In the genomic region with DNA sequence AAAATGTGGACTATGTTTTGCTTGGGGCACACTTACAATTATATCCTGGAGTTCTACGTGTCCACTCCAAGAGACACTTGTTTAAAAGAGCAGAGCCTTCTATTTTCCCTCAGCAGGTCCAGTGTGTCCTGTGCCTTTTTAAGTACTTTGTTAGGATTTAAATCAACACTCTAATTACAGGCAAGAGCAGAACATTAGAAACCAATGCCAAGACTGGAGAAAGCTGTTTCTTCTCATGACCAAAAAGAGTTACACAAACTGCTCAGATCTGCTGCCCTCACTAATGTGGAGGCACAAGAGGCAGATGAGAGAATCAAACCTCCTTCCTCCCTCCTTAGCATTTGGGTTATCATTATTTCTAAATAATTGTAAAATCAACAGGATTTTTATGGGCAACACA, we compare ENCODE assay signal across 26 cellular contexts.
"Had no signal": no experiment of that assay in that cellular context is flagged by ENCODE, and none has a peak within 500 bp of the region (broad histone marks: within the 10 kb centered on the region; RNA-seq: fewer than 3 reads in every experiment).

No MANE protein-coding gene starts in this region.

- ATAC-seq: activated CD4-positive, alpha-beta T cell treated with anti-CD3 and anti-CD28 coated beads for 36 hours; activated naive CD4-positive, alpha-beta T cell treated with anti-CD3 and anti-CD28 coated beads, Interleukin-2, amount 50 U/mL, for 72 hours; activated T-cell treated with anti-CD3 and anti-CD28 coated beads, Interleukin-2, amount 50 U/mL, for 72 hours had no signal

- H3K36me3 ChIP-seq: ascending aorta, breast epithelium, cardiac muscle cell, esophagus squamous epithelium had no signal

- H3K27me3 ChIP-seq: ascending aorta, breast epithelium, cardiac muscle cell, dorsolateral prefrontal cortex, esophagus squamous epithelium had no signal

- H3K27ac ChIP-seq: ascending aorta, breast epithelium, cardiac muscle cell, coronary artery, dorsolateral prefrontal cortex had no signal

- H3K9me3 ChIP-seq: ascending aorta, breast epithelium, esophagus squamous epithelium had no signal

- H3K4me3 ChIP-seq: ascending aorta, breast epithelium, cardiac muscle cell, coronary artery, dorsolateral prefrontal cortex, esophagus squamous epithelium had no signal

- H3K4me1 ChIP-seq: ascending aorta, breast epithelium, esophagus squamous epithelium had no signal

- DNase-seq: activated CD4-positive, alpha-beta memory T cell treated with anti-CD3 and anti-CD28 coated beads, Interleukin-2, amount 10 ng/mL, durations not matched to agents 7 days and 5 days; activated CD4-positive, alpha-beta T cell treated with anti-CD3 and anti-CD28 coated beads for 36 hours; activated CD4-positive, alpha-beta T cell treated with anti-CD3 and anti-CD28 coated beads, Interleukin-2, amount 10 ng/mL, durations not matched to agents 24 days and 14 days; activated CD4-positive, alpha-beta T cell treated with anti-CD3 and anti-CD28 coated beads, Interleukin-2, amount 50 U/mL, for 4 hours; activated CD4-positive, CD25-positive, alpha-beta regulatory T cell; activated CD4-positive, CD25-positive, alpha-beta regulatory T cell treated with anti-CD3 and anti-CD28 coated beads, Interleukin-2, amount 50 U/mL, for 72 hours; activated CD8-positive, alpha-beta memory T cell treated with anti-CD3 and anti-CD28 coated beads, Interleukin-2, amount 50 U/mL, for 48 hours; activated gamma-delta T cell; activated naive CD4-positive, alpha-beta T cell; activated naive CD4-positive, alpha-beta T cell treated with anti-CD3 and anti-CD28 coated beads, Interleukin-2, amount 10 ng/mL, durations not matched to agents 7 days and 5 days; activated naive CD8-positive, alpha-beta T cell treated with anti-CD3 and anti-CD28 coated beads, Interleukin-2, amount 10 ng/mL, durations not matched to agents 7 days and 5 days; activated T-cell treated with anti-CD3 and anti-CD28 coated beads for 4 hours; activated T-cell treated with anti-CD3 and anti-CD28 coated beads, Interleukin-2, amount 50 U/mL, for 24 hours; activated T-cell treated with anti-CD3 and anti-CD28 coated beads, Interleukin-2, amount 50 U/mL, for 72 hours; dorsolateral prefrontal cortex; effector memory CD4-positive, alpha-beta T cell; erythroblast; esophagus squamous epithelium; foreskin melanocyte; head of caudate nucleus; T-helper 2 cell had no signal
